Comparison of ENCODE assay signal across 2 cellular contexts in genomic region chr2:229752970-229753729, GRCh38.
TF ChIP-seq lines count a peak whose summit lies in the region.

No MANE protein-coding gene starts in this region.

TF ChIP-seq in SK-N-SH, 30 proteins besides CTCF, POLR2A, EP300 and RAD21 (continued from another document):
- TF ChIP-seq, protein P1, sequence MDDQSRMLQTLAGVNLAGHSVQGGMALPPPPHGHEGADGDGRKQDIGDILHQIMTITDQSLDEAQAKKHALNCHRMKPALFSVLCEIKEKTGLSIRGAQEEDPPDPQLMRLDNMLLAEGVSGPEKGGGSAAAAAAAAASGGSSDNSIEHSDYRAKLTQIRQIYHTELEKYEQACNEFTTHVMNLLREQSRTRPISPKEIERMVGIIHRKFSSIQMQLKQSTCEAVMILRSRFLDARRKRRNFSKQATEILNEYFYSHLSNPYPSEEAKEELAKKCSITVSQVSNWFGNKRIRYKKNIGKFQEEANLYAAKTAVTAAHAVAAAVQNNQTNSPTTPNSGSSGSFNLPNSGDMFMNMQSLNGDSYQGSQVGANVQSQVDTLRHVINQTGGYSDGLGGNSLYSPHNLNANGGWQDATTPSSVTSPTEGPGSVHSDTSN (IDR thresholded peaks at IDR 0.05), result no peak
- no peak for TF ChIP-seq FOXJ3 (CRISPR knock-in tag; IDR thresholded peaks at IDR 0.05)
- no peak for TF ChIP-seq RXRA (IDR thresholded peaks at IDR 0.05; ENCODE audit: borderline replicate concordance, low read depth)
- TF ChIP-seq TEAD4 (IDR thresholded peaks at IDR 0.05; ENCODE audit: borderline replicate concordance, insufficient read depth), result no peak
- TF ChIP-seq, protein P2, sequence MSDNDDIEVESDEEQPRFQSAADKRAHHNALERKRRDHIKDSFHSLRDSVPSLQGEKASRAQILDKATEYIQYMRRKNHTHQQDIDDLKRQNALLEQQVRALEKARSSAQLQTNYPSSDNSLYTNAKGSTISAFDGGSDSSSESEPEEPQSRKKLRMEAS (IDR thresholded peaks at IDR 0.05; ENCODE audit: low read depth), result no peak
- TF ChIP-seq, protein P3, sequence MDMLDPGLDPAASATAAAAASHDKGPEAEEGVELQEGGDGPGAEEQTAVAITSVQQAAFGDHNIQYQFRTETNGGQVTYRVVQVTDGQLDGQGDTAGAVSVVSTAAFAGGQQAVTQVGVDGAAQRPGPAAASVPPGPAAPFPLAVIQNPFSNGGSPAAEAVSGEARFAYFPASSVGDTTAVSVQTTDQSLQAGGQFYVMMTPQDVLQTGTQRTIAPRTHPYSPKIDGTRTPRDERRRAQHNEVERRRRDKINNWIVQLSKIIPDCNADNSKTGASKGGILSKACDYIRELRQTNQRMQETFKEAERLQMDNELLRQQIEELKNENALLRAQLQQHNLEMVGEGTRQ (IDR thresholded peaks at IDR 0.05; ENCODE audit: borderline replicate concordance, low read depth, low read length), result no peak
- no peak for TF ChIP-seq MEF2A (IDR thresholded peaks at IDR 0.05; ENCODE audit: borderline replicate concordance, low read depth)
- TF ChIP-seq NFIC (IDR thresholded peaks at IDR 0.05; ENCODE audit: borderline replicate concordance), result no peak
- TF ChIP-seq ZBTB33 (IDR thresholded peaks at IDR 0.05; ENCODE audit: borderline replicate concordance, low read depth), result no peak
- no peak for TF ChIP-seq GATA2 (CRISPR knock-in tag; IDR thresholded peaks at IDR 0.05)
- no peak for TF ChIP-seq YY1 (IDR thresholded peaks at IDR 0.05; ENCODE audit: low read depth)
- TF ChIP-seq TCF12 (IDR thresholded peaks at IDR 0.05), result no peak
- TF ChIP-seq ELF1 (IDR thresholded peaks at IDR 0.05), result no peak
- TF ChIP-seq GABPA (IDR thresholded peaks at IDR 0.05; ENCODE audit: low read depth), result no peak
- TF ChIP-seq FOXM1 (IDR thresholded peaks at IDR 0.05; ENCODE audit: low read depth), result no peak

TF ChIP-seq in SK-N-SH treated with all-trans-retinoic acid at 6 μM for 48 hours, 23 proteins besides CTCF, POLR2A, EP300 and RAD21 (continued from another document):
- TF ChIP-seq, protein P4, sequence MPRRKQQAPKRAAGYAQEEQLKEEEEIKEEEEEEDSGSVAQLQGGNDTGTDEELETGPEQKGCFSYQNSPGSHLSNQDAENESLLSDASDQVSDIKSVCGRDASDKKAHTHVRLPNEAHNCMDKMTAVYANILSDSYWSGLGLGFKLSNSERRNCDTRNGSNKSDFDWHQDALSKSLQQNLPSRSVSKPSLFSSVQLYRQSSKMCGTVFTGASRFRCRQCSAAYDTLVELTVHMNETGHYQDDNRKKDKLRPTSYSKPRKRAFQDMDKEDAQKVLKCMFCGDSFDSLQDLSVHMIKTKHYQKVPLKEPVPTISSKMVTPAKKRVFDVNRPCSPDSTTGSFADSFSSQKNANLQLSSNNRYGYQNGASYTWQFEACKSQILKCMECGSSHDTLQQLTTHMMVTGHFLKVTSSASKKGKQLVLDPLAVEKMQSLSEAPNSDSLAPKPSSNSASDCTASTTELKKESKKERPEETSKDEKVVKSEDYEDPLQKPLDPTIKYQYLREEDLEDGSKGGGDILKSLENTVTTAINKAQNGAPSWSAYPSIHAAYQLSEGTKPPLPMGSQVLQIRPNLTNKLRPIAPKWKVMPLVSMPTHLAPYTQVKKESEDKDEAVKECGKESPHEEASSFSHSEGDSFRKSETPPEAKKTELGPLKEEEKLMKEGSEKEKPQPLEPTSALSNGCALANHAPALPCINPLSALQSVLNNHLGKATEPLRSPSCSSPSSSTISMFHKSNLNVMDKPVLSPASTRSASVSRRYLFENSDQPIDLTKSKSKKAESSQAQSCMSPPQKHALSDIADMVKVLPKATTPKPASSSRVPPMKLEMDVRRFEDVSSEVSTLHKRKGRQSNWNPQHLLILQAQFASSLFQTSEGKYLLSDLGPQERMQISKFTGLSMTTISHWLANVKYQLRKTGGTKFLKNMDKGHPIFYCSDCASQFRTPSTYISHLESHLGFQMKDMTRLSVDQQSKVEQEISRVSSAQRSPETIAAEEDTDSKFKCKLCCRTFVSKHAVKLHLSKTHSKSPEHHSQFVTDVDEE (CRISPR knock-in tag; IDR thresholded peaks at IDR 0.05), result no peak
- TF ChIP-seq PATZ1 (CRISPR knock-in tag; IDR thresholded peaks at IDR 0.05; ENCODE audit: borderline replicate concordance), result no peak
- TF ChIP-seq GLIS3 (CRISPR knock-in tag; IDR thresholded peaks at IDR 0.05), result no peak
TF ChIP-seq in SK-N-SH treated with all-trans-retinoic acid at 6 μM for 48 hours: peak in this region for 0.
